In the genomic region with DNA sequence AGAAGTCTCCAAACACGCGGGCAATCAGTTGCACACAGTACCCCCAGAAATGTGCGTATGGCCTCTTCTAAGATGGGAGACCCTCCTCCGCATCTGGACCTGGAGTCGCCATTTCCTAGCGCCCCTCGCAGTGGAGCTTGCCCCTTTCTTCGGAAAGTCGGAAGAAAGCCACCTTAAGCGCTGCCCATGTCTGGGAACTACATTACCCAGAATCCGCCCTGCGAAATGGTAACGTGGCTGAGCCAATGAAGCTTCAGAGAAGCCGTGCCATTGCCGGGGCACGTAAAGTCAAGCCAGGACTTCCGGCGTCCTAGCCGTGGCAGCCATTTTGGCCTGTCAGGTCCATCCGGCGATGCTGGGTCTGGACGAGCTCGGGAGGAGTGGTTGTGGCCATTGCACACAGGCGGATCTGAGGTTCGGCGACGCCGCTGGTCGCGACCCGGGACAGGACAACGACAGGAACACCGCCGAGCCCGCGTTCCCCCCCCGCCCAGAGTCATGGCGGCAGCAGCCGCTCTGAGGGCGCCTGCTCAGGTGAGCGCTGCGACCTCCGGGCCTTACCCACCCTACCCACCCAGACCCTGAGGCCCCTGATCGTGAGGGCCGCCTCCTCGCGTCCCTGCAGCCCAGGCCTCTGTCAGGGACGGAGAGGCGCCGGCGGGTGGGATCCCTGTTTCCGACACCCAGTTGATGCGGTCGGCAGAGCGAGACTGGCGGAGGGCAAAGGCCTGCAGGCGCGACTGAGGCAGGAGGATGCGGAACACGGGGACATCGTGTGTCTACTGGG, we compare ENCODE assay signal across 8 cellular contexts. TPM values are rescaled to one million over a fixed set of nuclear protein-coding genes. Genes with fewer than 3 reads are reported as not detected.
DNase-seq lines count a peak whose midpoint lies in the region; ATAC-seq, FAIRE-seq and TF ChIP-seq lines count a peak whose summit lies in the region.

A gene (plus strand): TSS at position 332 of the 787 bp plus-strand sequence. CDS start 167 bp downstream, at position 499.

- TF ChIP-seq POLR2A in GM15510 (IDR thresholded peaks at IDR 0.05; ENCODE audit: borderline replicate concordance, extremely low read depth, insufficient read length), result peak; percentile 78
- TF ChIP-seq POLR2A in body of pancreas (IDR thresholded peaks at IDR 0.05), result peak in 2 of 3 donors; percentile 49 to 52
- peak; percentile 72 to 76 for TF ChIP-seq POLR2A in gastrocnemius medialis (IDR thresholded peaks at IDR 0.05)

- H3K27ac ChIP-seq in body of pancreas, result peak within 1 kb of the TSS in 3 of 4 donors; percentile 52 to 78 (median 53)
- peak within 1 kb of the TSS; percentile 91 to 94 (median 92) for H3K27ac ChIP-seq in gastrocnemius medialis

- 3 to 8% methylated on average over 22 to 55 of the region's 61 CpGs for WGBS in body of pancreas, 2 donors

- peak within 1 kb of the TSS; percentile 64 to 74 for H3K4me3 ChIP-seq in body of pancreas
- peak within 1 kb of the TSS; percentile 87 to 100 (median 93) for H3K4me3 ChIP-seq in gastrocnemius medialis

- ATAC-seq in HG02884 (IDR thresholded peaks at IDR 0.05; ENCODE audit: unreplicated experiment) (peak; percentile 81), body of pancreas (peak; percentile 99), gastrocnemius medialis (peak; percentile 96 to 97)

- peaks cover 0 to 23% (median 0%) of the 10 kb centered on the region in 3 donors for H3K9me3 ChIP-seq in body of pancreas
- H3K9me3 ChIP-seq in gastrocnemius medialis, result no peaks in the 10 kb centered on the region

- no peaks in the 10 kb centered on the region for H3K27me3 ChIP-seq in body of pancreas
- H3K27me3 ChIP-seq in gastrocnemius medialis, result no peaks in the 10 kb centered on the region

- in situ Hi-C loops in gastrocnemius medialis (cut with MboI; ENCODE audit: low sequenced_read_pairs in 4 of 4), result no loop called here

- DNase-seq in NCI-H1930 (lab: John Stamatoyannopoulos, UW) (peak; percentile 89 to 92), body of pancreas (peak; percentile 86 to 94 (median 88)), iPS DF 4.7 (ENCODE audit: extremely low read depth, low spot score) (peak; percentile 95), gastrocnemius medialis (peak; percentile 89 to 91), NCI-H1417 treated with DMSO at 0.1 percent for 48 hours (lab: John Stamatoyannopoulos, UW) (no peak)

- no peaks in the 10 kb centered on the region for H3K36me3 ChIP-seq in body of pancreas (replicated peaks in 1 of 2; ENCODE audit: insufficient read depth in 1 of 2, low read depth in 2 of 2)
- peaks cover 0 to 21% of the 10 kb centered on the region in 2 donors for H3K36me3 ChIP-seq in gastrocnemius medialis

- intact Hi-C loops in body of pancreas (cut with DNase I), result no loop called here
- intact Hi-C loops in gastrocnemius medialis (cut with DNase I; ENCODE audit: low total_unique reads), result loop anchor here (1.0 kb wide), 2 partner anchors 23 to 46 kb away; a partner anchor contains a TSS

- TF ChIP-seq CTCF in body of pancreas (IDR thresholded peaks at IDR 0.05), result no peak
- no peak for TF ChIP-seq CTCF in gastrocnemius medialis (IDR thresholded peaks at IDR 0.05 in 4 of 5, conservative IDR thresholded peaks at IDR 0.05 in 1 of 5)

- peak; percentile 79 for FAIRE-seq in TTC549 (lab: Jason Lieb, UNC)

- H3K4me1 ChIP-seq in body of pancreas (peaks cover 8% of the 10 kb centered on the region), gastrocnemius medialis (peaks cover 17 to 36% of the 10 kb centered on the region in 2 donors)

RNA-seq across cellular contexts. Expression of the gene that starts here (rescaled TPM):
- total RNA-seq in body of pancreas (10 to 100 TPM in 1 of 2 donors, 1 to 10 TPM in 1; 4.2 to 33.6 TPM), gastrocnemius medialis (10 to 100 TPM in 1 of 4 donors, 1 to 10 TPM in 3; 7.6 to 13.3 (median 9.2) TPM)
